8 cellular contexts compared by ENCODE assay signal in genomic region chr1:85199667-85200366, GRCh38. TPM values are rescaled to one million over a fixed set of nuclear protein-coding genes. Genes with fewer than 3 reads are reported as not detected.
DNase-seq lines count a peak whose midpoint lies in the region; ATAC-seq and TF ChIP-seq lines count a peak whose summit lies in the region.

No MANE protein-coding gene starts in this region.

- H3K36me3 ChIP-seq in mammary epithelial cell (ENCODE audit: insufficient read depth, low read length), result no peaks in the 10 kb centered on the region
- no peaks in the 10 kb centered on the region for H3K36me3 ChIP-seq in muscle layer of colon (ENCODE audit: insufficient read depth, low read length)

- BruUV-seq in mammary epithelial cell (replicated peaks; lab: Mats Ljungman, UMichigan), result TSS peak; percentile 28

- 4% methylated on average over 21 of the region's 21 CpGs for WGBS in mammary epithelial cell (ENCODE audit: low coverage, missing lambda C conversion rate)

- H3K27me3 Mint-ChIP-seq in HFFc6 (ENCODE audit: insufficient read depth), result peaks cover 3% of the 10 kb centered on the region; the same call in 1 of the 2 replicates

- H3K4me3 ChIP-seq in AG10803 (ENCODE audit: low read length) (peak overlapping the region; percentile 80), mammary epithelial cell (replicated peaks in 1 of 3; ENCODE audit: insufficient read depth in 1 of 3, low read depth in 2 of 3, low read length in 3 of 3) (peak overlapping the region; percentile 82 to 93 (median 87)), muscle layer of colon (ENCODE audit: low read depth in 1 of 2, low read length in 2 of 2) (peak overlapping the region; percentile 81 to 99)

- intact Hi-C loops in mammary epithelial cell (cut with micrococcal nuclease), result loop anchor here (5.0 kb wide), 3 partner anchors 57 to 507 kb away; partner anchors contain the start of genes C1orf52, MCOLN3 and ZNHIT6

- H3K4me1 ChIP-seq in mammary epithelial cell (ENCODE audit: insufficient read depth, low read length) (peaks cover 7% of the 10 kb centered on the region), muscle layer of colon (ENCODE audit: insufficient read depth, low read length) (no peaks in the 10 kb centered on the region)

- H3K4me1 Mint-ChIP-seq in HFFc6 (ENCODE audit: low read depth), result peaks cover 68% of the 10 kb centered on the region

- no peaks in the 10 kb centered on the region for H3K9me3 Mint-ChIP-seq in HFFc6

- peak overlapping the region; percentile 95 for H3K4me3 Mint-ChIP-seq in HFFc6

- H3K4me2 ChIP-seq in mammary epithelial cell (ENCODE audit: insufficient read depth, low read depth, low read length), result peak overlapping the region; percentile 98

- no peak for TF ChIP-seq CTCF in AG10803 (conservative IDR thresholded peaks at IDR 0.05; ENCODE audit: low read length)
- TF ChIP-seq CTCF in HFFc6 (IDR thresholded peaks at IDR 0.05), result no peak
- TF ChIP-seq CTCF in mammary epithelial cell (conservative IDR thresholded peaks at IDR 0.05 in 1 of 2, IDR thresholded peaks at IDR 0.05 in 1 of 2; ENCODE audit: extremely low read depth in 1 of 2, insufficient read depth in 1 of 2, low read depth in 1 of 2, low read length in 2 of 2), result no peak

- H3K9ac ChIP-seq in mammary epithelial cell (ENCODE audit: insufficient read depth, low read length) (peak overlapping the region; percentile 51), muscle layer of colon (ENCODE audit: low read length) (peak overlapping the region; percentile 76)

- peaks cover 22% of the 10 kb centered on the region for H3K79me2 ChIP-seq in mammary epithelial cell (ENCODE audit: insufficient read depth, low read length)

- peak overlapping the region; percentile 100 for H2AFZ ChIP-seq in mammary epithelial cell (ENCODE audit: low read depth, low read length)

- DNase-seq in AG10803 (ENCODE audit: low read depth) (no peak), HFFc6 (no peak), mammary epithelial cell (peak; percentile 40), COLO829 (ENCODE audit: low spot score) (no peak), foreskin melanocyte (no peak), NCI-H1048 (lab: John Stamatoyannopoulos, UW) (no peak)

- CTCF ChIA-PET in mammary epithelial cell (lab: Charles Lee; ENCODE audit: low non-redundant PET), result interaction anchor here (0.7 kb wide), 2 partner anchors 68 to 96 kb away, joined by 3 read pairs; no protein-coding TSS in a partner anchor

- H4K20me1 ChIP-seq in mammary epithelial cell (ENCODE audit: insufficient read depth, low read length), result no peaks in the 10 kb centered on the region

- no peaks in the 10 kb centered on the region for H3K27me3 ChIP-seq in mammary epithelial cell (ENCODE audit: insufficient read depth, low read length)
- no peaks in the 10 kb centered on the region for H3K27me3 ChIP-seq in muscle layer of colon (ENCODE audit: control insufficient read depth in 1 of 2, insufficient read depth in 2 of 2, low read length in 2 of 2)

- H3K27ac Mint-ChIP-seq in HFFc6, result peak overlapping the region; percentile 44

- dilution Hi-C loops in mammary epithelial cell (cut with HindIII; ENCODE audit: low sequenced_read_pairs), result no loop called here

- no peak for ATAC-seq in GM18870 (IDR thresholded peaks at IDR 0.05; ENCODE audit: unreplicated experiment)

- in situ Hi-C loops in mammary epithelial cell (cut with MboI; ENCODE audit: low sequenced_read_pairs in 2 of 2), result no loop called here

- no peaks in the 10 kb centered on the region for H3K9me3 ChIP-seq in mammary epithelial cell (replicated peaks; ENCODE audit: insufficient read depth, low read length)
- no peaks in the 10 kb centered on the region for H3K9me3 ChIP-seq in muscle layer of colon (ENCODE audit: low read length)

- H3K27ac ChIP-seq in mammary epithelial cell (ENCODE audit: insufficient read depth, low read depth, low read length) (no peak overlapping the region), muscle layer of colon (ENCODE audit: low read depth, low read length) (peak overlapping the region; percentile 99)

- peaks cover 13% of the 10 kb centered on the region for H3K36me3 Mint-ChIP-seq in HFFc6 (ENCODE audit: low read depth)

RNA-seq across cellular contexts. Expression of gene SYDE2, which starts 1.0 kb away (rescaled TPM):
- 10 to 100 TPM in 4 of 6 experiments, 1 to 10 TPM in 2; 9.1 to 12.3 (median 10.3) TPM for total RNA-seq in HFFc6 (2021; fragmentation: NEBNext Ultra II Directional; extraction: Animal tissue kit (Norgen Biotek cat#: 25700))
- total RNA-seq in mammary epithelial cell, result 10 to 100 TPM in 1 of 2 donors, 1 to 10 TPM in 1; 4.3 to 11.0 TPM
- 1.4 TPM for polyA plus RNA-seq in mammary epithelial cell
- 6.9 TPM for polyA minus RNA-seq in mammary epithelial cell

RNA-seq across cellular contexts. Expression of gene C1orf52, which starts 59.6 kb away (rescaled TPM):
- total RNA-seq in HFFc6 (2021; fragmentation: NEBNext Ultra II Directional; extraction: Animal tissue kit (Norgen Biotek cat#: 25700)), result 10 to 100 TPM; 20.6 to 26.1 (median 22.7) TPM
- total RNA-seq in mammary epithelial cell, result 10 to 100 TPM; 13.7 to 25.7 TPM
- polyA plus RNA-seq in mammary epithelial cell, result 15.1 TPM
- 4.8 TPM for polyA minus RNA-seq in mammary epithelial cell
